In genomic region chr12:119052001-119052400, GRCh38 we compare ENCODE assay signal across 26 cellular contexts.
"Had no signal": no experiment of that assay in that cellular context is flagged by ENCODE, and none has a peak within 500 bp of the region (broad histone marks: within the 10 kb centered on the region; RNA-seq: fewer than 3 reads in every experiment).

No MANE protein-coding gene starts in this region.

- H3K36me3 Mint-ChIP-seq: immature natural killer cell; stimulated activated memory B cell treated with anti-CD40 and anti-IgM and Interleukin-4, amounts not matched to agents 10 μg/mL and 1 μg/mL and 100 μg/mL, for 72 hours had no signal

- H3K27me3 ChIP-seq: esophagus squamous epithelium, ovary, tibial nerve, upper lobe of left lung had no signal

- H3K4me1 ChIP-seq: esophagus squamous epithelium, left ventricle myocardium inferior, lower lobe of right lung, psoas muscle, sigmoid colon, tibial nerve, upper lobe of left lung had no signal

- DNase-seq: cortex of kidney; effector memory CD8-positive, alpha-beta T cell; erythroblast; esophagus squamous epithelium; immature natural killer cell; islet precursor cell; kidney glomerular epithelial cell; left colon; left ventricle myocardium inferior; lower lobe of right lung; naive thymus-derived CD8-positive, alpha-beta T cell; nephron progenitor cell; ovary; psoas muscle; right cardiac atrium; sigmoid colon; stimulated activated CD4-positive, alpha-beta T cell treated with anti-CD3 and anti-CD28 coated beads, Interleukin-4, amount 100 ng/mL, for 4 hours; stimulated activated naive CD8-positive, alpha-beta T cell treated with anti-CD3 and anti-CD28 coated beads, Interleukin-15, Interleukin-2, amounts not matched to agents 100 U/mL and 50 U/mL, for 24 hours; substantia nigra had no signal

- H3K4me3 Mint-ChIP-seq: effector memory CD8-positive, alpha-beta T cell; immature natural killer cell; naive thymus-derived CD8-positive, alpha-beta T cell; nephron progenitor cell; stimulated activated memory B cell treated with anti-CD40 and anti-IgM and Interleukin-4, amounts not matched to agents 10 μg/mL and 1 μg/mL and 100 μg/mL, for 72 hours had no signal

- H3K36me3 ChIP-seq: esophagus squamous epithelium, left ventricle myocardium inferior, lower lobe of right lung, ovary, sigmoid colon, thoracic aorta, tibial nerve, upper lobe of left lung had no signal

- ATAC-seq: effector memory CD8-positive, alpha-beta T cell; left colon; lower lobe of right lung; naive thymus-derived CD8-positive, alpha-beta T cell; psoas muscle; right cardiac atrium; stimulated activated memory B cell treated with anti-CD40 and anti-IgM and Interleukin-4, amounts not matched to agents 10 μg/mL and 1 μg/mL and 100 μg/mL, for 72 hours; stimulated activated naive CD8-positive, alpha-beta T cell treated with anti-CD3 and anti-CD28 coated beads, Interleukin-15, Interleukin-2, amounts not matched to agents 100 U/mL and 50 U/mL, for 24 hours had no signal

- H3K27ac Mint-ChIP-seq: effector memory CD8-positive, alpha-beta T cell; immature natural killer cell; naive thymus-derived CD8-positive, alpha-beta T cell; nephron progenitor cell; stimulated activated memory B cell treated with anti-CD40 and anti-IgM and Interleukin-4, amounts not matched to agents 10 μg/mL and 1 μg/mL and 100 μg/mL, for 72 hours had no signal

- H3K9me3 ChIP-seq: esophagus squamous epithelium, ovary, psoas muscle, sigmoid colon, thoracic aorta, upper lobe of left lung had no signal

- H3K4me1 Mint-ChIP-seq: immature natural killer cell; nephron progenitor cell; stimulated activated memory B cell treated with anti-CD40 and anti-IgM and Interleukin-4, amounts not matched to agents 10 μg/mL and 1 μg/mL and 100 μg/mL, for 72 hours had no signal

- H3K27ac ChIP-seq: esophagus squamous epithelium, left ventricle myocardium inferior, lower lobe of right lung, ovary, psoas muscle, sigmoid colon, thoracic aorta, tibial nerve, upper lobe of left lung had no signal

- H3K27me3 Mint-ChIP-seq: effector memory CD8-positive, alpha-beta T cell; stimulated activated memory B cell treated with anti-CD40 and anti-IgM and Interleukin-4, amounts not matched to agents 10 μg/mL and 1 μg/mL and 100 μg/mL, for 72 hours had no signal

- FAIRE-seq: endometrium, frontal cortex, urothelium cell line had no signal

- H3K4me3 ChIP-seq: esophagus squamous epithelium, left ventricle myocardium inferior, lower lobe of right lung, ovary, psoas muscle, sigmoid colon, thoracic aorta, tibial nerve, upper lobe of left lung had no signal
